ENCODE assay signal across 12 cellular contexts in the genomic region with DNA sequence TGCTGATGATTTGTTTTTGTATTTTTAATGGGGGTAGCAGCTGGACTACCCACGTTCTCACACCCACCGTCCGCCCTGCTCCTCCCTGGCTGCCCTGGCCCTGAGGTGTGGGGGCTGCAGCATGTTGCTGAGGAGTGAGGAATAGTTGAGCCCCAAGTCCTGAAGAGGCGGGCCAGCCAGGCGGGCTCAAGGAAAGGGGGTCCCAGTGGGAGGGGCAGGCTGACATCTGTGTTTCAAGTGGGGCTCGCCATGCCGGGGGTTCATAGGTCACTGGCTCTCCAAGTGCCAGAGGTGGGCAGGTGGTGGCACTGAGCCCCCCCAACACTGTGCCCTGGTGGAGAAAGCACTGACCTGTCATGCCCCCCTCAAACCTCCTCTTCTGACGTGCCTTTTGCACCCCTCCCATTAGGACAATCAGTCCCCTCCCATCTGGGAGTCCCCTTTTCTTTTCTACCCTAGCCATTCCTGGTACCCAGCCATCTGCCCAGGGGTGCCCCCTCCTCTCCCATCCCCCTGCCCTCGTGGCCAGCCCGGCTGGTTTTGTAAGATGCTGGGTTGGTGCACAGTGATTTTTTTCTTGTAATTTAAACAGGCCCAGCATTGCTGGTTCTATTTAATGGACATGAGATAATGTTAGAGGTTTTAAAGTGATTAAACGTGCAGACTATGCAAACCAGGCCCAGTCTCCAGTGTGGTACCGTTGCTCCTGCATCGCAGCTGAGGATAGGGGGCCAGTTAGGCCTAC. TPM values are rescaled to one million over a fixed set of nuclear protein-coding genes. Genes with fewer than 3 reads are reported as not detected.
DNase-seq lines count a peak whose midpoint lies in the region; ATAC-seq and TF ChIP-seq lines count a peak whose summit lies in the region.
"Had no signal": no experiment of that assay in that cellular context is flagged by ENCODE, and none has a peak within 500 bp of the region (broad histone marks: within the 10 kb centered on the region; RNA-seq: fewer than 3 reads in every experiment).

No MANE protein-coding gene starts in this region.

- TF ChIP-seq EP300 in upper lobe of left lung (IDR thresholded peaks at IDR 0.05) = no peak

- H3K9me3 Mint-ChIP-seq in activated naive CD8-positive, alpha-beta T cell treated with anti-CD3 and anti-CD28 coated beads, Interleukin-2, amount 10 ng/mL, durations not matched to agents 7 days and 5 days = no peaks in the 10 kb centered on the region
- H3K9me3 Mint-ChIP-seq in activated naive CD8-positive, alpha-beta T cell treated with anti-CD3 and anti-CD28 coated beads for 36 hours = no peaks in the 10 kb centered on the region
- no peaks in the 10 kb centered on the region for H3K9me3 Mint-ChIP-seq in natural killer cell treated with Interleukin-12 subunit alpha and Interleukin-12 subunit beta and Interleukin-15 and Interleukin-18, amount 100 ng/mL, for 72 hours

- H3K27me3 ChIP-seq in dorsolateral prefrontal cortex = no peaks in the 10 kb centered on the region
- no peaks in the 10 kb centered on the region for H3K27me3 ChIP-seq in upper lobe of left lung
- H3K27me3 ChIP-seq: BE2C had no signal

- H3K27me3 Mint-ChIP-seq in activated naive CD8-positive, alpha-beta T cell treated with anti-CD3 and anti-CD28 coated beads, Interleukin-2, amount 10 ng/mL, durations not matched to agents 7 days and 5 days = no peaks in the 10 kb centered on the region
- peaks cover 4% of the 10 kb centered on the region for H3K27me3 Mint-ChIP-seq in activated naive CD8-positive, alpha-beta T cell treated with anti-CD3 and anti-CD28 coated beads for 36 hours
- no peaks in the 10 kb centered on the region for H3K27me3 Mint-ChIP-seq in natural killer cell treated with Interleukin-12 subunit alpha and Interleukin-12 subunit beta and Interleukin-15 and Interleukin-18, amount 100 ng/mL, for 72 hours

- H3K36me3 Mint-ChIP-seq in activated naive CD8-positive, alpha-beta T cell treated with anti-CD3 and anti-CD28 coated beads, Interleukin-2, amount 10 ng/mL, durations not matched to agents 7 days and 5 days = peaks cover 11% of the 10 kb centered on the region
- peaks cover 7% of the 10 kb centered on the region for H3K36me3 Mint-ChIP-seq in activated naive CD8-positive, alpha-beta T cell treated with anti-CD3 and anti-CD28 coated beads for 36 hours
- no peaks in the 10 kb centered on the region for H3K36me3 Mint-ChIP-seq in natural killer cell treated with Interleukin-12 subunit alpha and Interleukin-12 subunit beta and Interleukin-15 and Interleukin-18, amount 100 ng/mL, for 72 hours

- H3K36me3 ChIP-seq in upper lobe of left lung = peaks cover 26 to 56% (median 53%) of the 10 kb centered on the region in 4 donors

- peaks cover 25 to 45% (median 37%) of the 10 kb centered on the region in 4 donors for H3K4me1 ChIP-seq in upper lobe of left lung
- H3K4me1 ChIP-seq: BE2C had no signal

- intact Hi-C loops in dorsolateral prefrontal cortex (cut with DNase I) = loop anchor here (5.0 to 10.0 kb wide), 2 partner anchors 166 to 358 kb away; partner anchors contain the start of genes BLM (in 1 of the 2) and CRTC3 (in 1 of the 2)

- DNase-seq in activated naive CD8-positive, alpha-beta T cell treated with anti-CD3 and anti-CD28 coated beads, Interleukin-2, amount 10 ng/mL, durations not matched to agents 7 days and 5 days = no peak
- no peak for DNase-seq in activated naive CD8-positive, alpha-beta T cell treated with anti-CD3 and anti-CD28 coated beads for 36 hours
- DNase-seq in dorsolateral prefrontal cortex = no peak
- DNase-seq in natural killer cell treated with Interleukin-12 subunit alpha and Interleukin-12 subunit beta and Interleukin-15 and Interleukin-18, amount 100 ng/mL, for 72 hours (ENCODE audit: low spot score) = no peak
- no peak for DNase-seq in upper lobe of left lung
- no peak for DNase-seq in 8988T
- DNase-seq in medulla oblongata (ENCODE audit: extremely low spot score) = no peak
- DNase-seq: activated CD4-positive, CD25-positive, alpha-beta regulatory T cell treated with anti-CD3 and anti-CD28 coated beads, Interleukin-2, amount 50 U/mL, for 72 hours; BE2C; hypothalamus; NCI-H1417 had no signal

- 70 to 72% methylated on average over 11 to 12 of the region's 13 CpGs for WGBS in upper lobe of left lung, 2 donors

- no peaks in the 10 kb centered on the region for H3K9me3 ChIP-seq in upper lobe of left lung
- H3K9me3 ChIP-seq: BE2C had no signal

- POLR2A ChIA-PET in activated naive CD8-positive, alpha-beta T cell treated with anti-CD3 and anti-CD28 coated beads, Interleukin-2, amount 10 ng/mL, durations not matched to agents 7 days and 5 days (lab: Charles Lee) = interaction anchor here (0.5 to 1.5 kb wide), 3 partner anchors 9 to 219 kb away, joined by 3 to 4 read pairs (median 3); no protein-coding TSS in a partner anchor

- H3K4me1 Mint-ChIP-seq in activated naive CD8-positive, alpha-beta T cell treated with anti-CD3 and anti-CD28 coated beads, Interleukin-2, amount 10 ng/mL, durations not matched to agents 7 days and 5 days = peaks cover 20% of the 10 kb centered on the region
- H3K4me1 Mint-ChIP-seq in activated naive CD8-positive, alpha-beta T cell treated with anti-CD3 and anti-CD28 coated beads for 36 hours = peaks cover 8% of the 10 kb centered on the region
- peaks cover 25 to 45% of the 10 kb centered on the region in 2 donors for H3K4me1 Mint-ChIP-seq in natural killer cell treated with Interleukin-12 subunit alpha and Interleukin-12 subunit beta and Interleukin-15 and Interleukin-18, amount 100 ng/mL, for 72 hours (ENCODE audit: low read depth in 2 of 2)

- no peak for ATAC-seq in activated naive CD8-positive, alpha-beta T cell treated with anti-CD3 and anti-CD28 coated beads, Interleukin-2, amount 10 ng/mL, durations not matched to agents 7 days and 5 days (ENCODE audit: low read depth)
- ATAC-seq in natural killer cell treated with Interleukin-12 subunit alpha and Interleukin-12 subunit beta and Interleukin-15 and Interleukin-18, amount 100 ng/mL, for 72 hours = no peak
- ATAC-seq in upper lobe of left lung (ENCODE audit: low FRiP score in 2 of 2) (no peak), GM18517 (IDR thresholded peaks at IDR 0.05; ENCODE audit: unreplicated experiment) (no peak)

- no peak overlapping the region for H3K4me3 Mint-ChIP-seq in activated naive CD8-positive, alpha-beta T cell treated with anti-CD3 and anti-CD28 coated beads, Interleukin-2, amount 10 ng/mL, durations not matched to agents 7 days and 5 days
- no peak overlapping the region for H3K4me3 Mint-ChIP-seq in activated naive CD8-positive, alpha-beta T cell treated with anti-CD3 and anti-CD28 coated beads for 36 hours
- H3K4me3 Mint-ChIP-seq in natural killer cell treated with Interleukin-12 subunit alpha and Interleukin-12 subunit beta and Interleukin-15 and Interleukin-18, amount 100 ng/mL, for 72 hours = peak overlapping the region; percentile 45

- no peak for TF ChIP-seq POLR2A in upper lobe of left lung (IDR thresholded peaks at IDR 0.05)

- H3K27ac ChIP-seq in dorsolateral prefrontal cortex (peak overlapping the region in 57 of 59 donors; percentile 7 to 94 (median 86)), upper lobe of left lung (peak overlapping the region; percentile 84 to 98 (median 96))

- H3K4me3 ChIP-seq in dorsolateral prefrontal cortex = peak overlapping the region in 2 of 59 donors; percentile 50 to 60
- no peak overlapping the region for H3K4me3 ChIP-seq in upper lobe of left lung

- TF ChIP-seq CTCF in dorsolateral prefrontal cortex (IDR thresholded peaks at IDR 0.05 in 54 of 56, conservative IDR thresholded peaks at IDR 0.05 in 2 of 56; ENCODE audit: low read depth in 1 of 56, partially characterized antibody in 56 of 56) = no peak
- no peak for TF ChIP-seq CTCF in upper lobe of left lung (IDR thresholded peaks at IDR 0.05)

- H3K27ac Mint-ChIP-seq in activated naive CD8-positive, alpha-beta T cell treated with anti-CD3 and anti-CD28 coated beads, Interleukin-2, amount 10 ng/mL, durations not matched to agents 7 days and 5 days = peak overlapping the region; percentile 67
- no peak overlapping the region for H3K27ac Mint-ChIP-seq in activated naive CD8-positive, alpha-beta T cell treated with anti-CD3 and anti-CD28 coated beads for 36 hours
- H3K27ac Mint-ChIP-seq in natural killer cell treated with Interleukin-12 subunit alpha and Interleukin-12 subunit beta and Interleukin-15 and Interleukin-18, amount 100 ng/mL, for 72 hours = peak overlapping the region; percentile 63 to 79

RNA-seq across cellular contexts. Expression of gene FES, which starts 1.4 kb away (rescaled TPM):
- total RNA-seq in activated naive CD8-positive, alpha-beta T cell treated with anti-CD3 and anti-CD28 coated beads, Interleukin-2, amount 10 ng/mL, durations not matched to agents 7 days and 5 days = 1 to 10 TPM; 6.2 to 7.5 TPM
- total RNA-seq in activated naive CD8-positive, alpha-beta T cell treated with anti-CD3 and anti-CD28 coated beads for 36 hours = 1 to 10 TPM; 2.1 to 2.5 TPM
- total RNA-seq in dorsolateral prefrontal cortex (10 to 100 TPM in 95 of 120 experiments, 1 to 10 TPM in 25; 5.3 to 39.5 (median 13.8) TPM), upper lobe of left lung (100 to 1,000 TPM in 2 of 6 donors, 10 to 100 TPM in 4; 33.4 to 144 (median 68.3) TPM)
- 100 to 1,000 TPM; 139 to 140 TPM for total RNA-seq in natural killer cell treated with Interleukin-12 subunit alpha and Interleukin-12 subunit beta and Interleukin-15 and Interleukin-18, amount 100 ng/mL, for 72 hours

RNA-seq across cellular contexts. Expression of gene FURIN, which starts 14.6 kb away (rescaled TPM):
- 10 to 100 TPM; 62.2 to 63.5 TPM for total RNA-seq in activated naive CD8-positive, alpha-beta T cell treated with anti-CD3 and anti-CD28 coated beads, Interleukin-2, amount 10 ng/mL, durations not matched to agents 7 days and 5 days
- total RNA-seq in activated naive CD8-positive, alpha-beta T cell treated with anti-CD3 and anti-CD28 coated beads for 36 hours = 10 to 100 TPM; 76.9 to 83.7 TPM
- total RNA-seq in dorsolateral prefrontal cortex = 10 to 100 TPM; 28.0 to 73.1 (median 40.8) TPM
- 100 to 1,000 TPM; 528 to 679 TPM for total RNA-seq in natural killer cell treated with Interleukin-12 subunit alpha and Interleukin-12 subunit beta and Interleukin-15 and Interleukin-18, amount 100 ng/mL, for 72 hours
- total RNA-seq in upper lobe of left lung = 100 to 1,000 TPM in 4 of 6 donors, 10 to 100 TPM in 2; 59.0 to 150 (median 108) TPM

RNA-seq across cellular contexts. Expression of gene MAN2A2, which starts 20.1 kb away (rescaled TPM):
- 100 to 1,000 TPM; 108 to 111 TPM for total RNA-seq in activated naive CD8-positive, alpha-beta T cell treated with anti-CD3 and anti-CD28 coated beads, Interleukin-2, amount 10 ng/mL, durations not matched to agents 7 days and 5 days
- 10 to 100 TPM; 69.1 to 74.1 TPM for total RNA-seq in activated naive CD8-positive, alpha-beta T cell treated with anti-CD3 and anti-CD28 coated beads for 36 hours
- 100 to 1,000 TPM; 152 to 468 (median 226) TPM for total RNA-seq in dorsolateral prefrontal cortex
- total RNA-seq in natural killer cell treated with Interleukin-12 subunit alpha and Interleukin-12 subunit beta and Interleukin-15 and Interleukin-18, amount 100 ng/mL, for 72 hours = 100 to 1,000 TPM; 172 to 244 TPM
- 100 to 1,000 TPM in 2 of 6 donors, 10 to 100 TPM in 4; 36.8 to 219 (median 90.1) TPM for total RNA-seq in upper lobe of left lung

RNA-seq across cellular contexts. Expression of gene HDDC3, which starts 49.4 kb away (rescaled TPM):
- 10 to 100 TPM; 28.1 to 29.2 TPM for total RNA-seq in activated naive CD8-positive, alpha-beta T cell treated with anti-CD3 and anti-CD28 coated beads, Interleukin-2, amount 10 ng/mL, durations not matched to agents 7 days and 5 days
- total RNA-seq in activated naive CD8-positive, alpha-beta T cell treated with anti-CD3 and anti-CD28 coated beads for 36 hours = 10 to 100 TPM; 38.4 to 44.3 TPM
- total RNA-seq in dorsolateral prefrontal cortex (10 to 100 TPM in 119 of 120 experiments, 1 to 10 TPM in 1; 8.6 to 40.8 (median 20.2) TPM), upper lobe of left lung (10 to 100 TPM in 5 of 6 donors, 1 to 10 TPM in 1; 5.0 to 19.3 (median 12.5) TPM)
- 10 to 100 TPM; 23.4 to 30.5 TPM for total RNA-seq in natural killer cell treated with Interleukin-12 subunit alpha and Interleukin-12 subunit beta and Interleukin-15 and Interleukin-18, amount 100 ng/mL, for 72 hours

RNA-seq across cellular contexts. Expression of gene UNC45A, which starts 52.1 kb away (rescaled TPM):
- total RNA-seq in activated naive CD8-positive, alpha-beta T cell treated with anti-CD3 and anti-CD28 coated beads, Interleukin-2, amount 10 ng/mL, durations not matched to agents 7 days and 5 days = 10 to 100 TPM; 77.9 to 78.6 TPM
- total RNA-seq in activated naive CD8-positive, alpha-beta T cell treated with anti-CD3 and anti-CD28 coated beads for 36 hours = 10 to 100 TPM; 62.7 to 65.5 TPM
- total RNA-seq in dorsolateral prefrontal cortex (10 to 100 TPM; 35.1 to 68.4 (median 47.2) TPM), upper lobe of left lung (100 to 1,000 TPM in 1 of 6 donors, 10 to 100 TPM in 5; 40.7 to 108 (median 61.9) TPM)
- total RNA-seq in natural killer cell treated with Interleukin-12 subunit alpha and Interleukin-12 subunit beta and Interleukin-15 and Interleukin-18, amount 100 ng/mL, for 72 hours = 10 to 100 TPM; 81.9 to 95.3 TPM
